ENCODE assay signal across 28 cellular contexts in the genomic region with DNA sequence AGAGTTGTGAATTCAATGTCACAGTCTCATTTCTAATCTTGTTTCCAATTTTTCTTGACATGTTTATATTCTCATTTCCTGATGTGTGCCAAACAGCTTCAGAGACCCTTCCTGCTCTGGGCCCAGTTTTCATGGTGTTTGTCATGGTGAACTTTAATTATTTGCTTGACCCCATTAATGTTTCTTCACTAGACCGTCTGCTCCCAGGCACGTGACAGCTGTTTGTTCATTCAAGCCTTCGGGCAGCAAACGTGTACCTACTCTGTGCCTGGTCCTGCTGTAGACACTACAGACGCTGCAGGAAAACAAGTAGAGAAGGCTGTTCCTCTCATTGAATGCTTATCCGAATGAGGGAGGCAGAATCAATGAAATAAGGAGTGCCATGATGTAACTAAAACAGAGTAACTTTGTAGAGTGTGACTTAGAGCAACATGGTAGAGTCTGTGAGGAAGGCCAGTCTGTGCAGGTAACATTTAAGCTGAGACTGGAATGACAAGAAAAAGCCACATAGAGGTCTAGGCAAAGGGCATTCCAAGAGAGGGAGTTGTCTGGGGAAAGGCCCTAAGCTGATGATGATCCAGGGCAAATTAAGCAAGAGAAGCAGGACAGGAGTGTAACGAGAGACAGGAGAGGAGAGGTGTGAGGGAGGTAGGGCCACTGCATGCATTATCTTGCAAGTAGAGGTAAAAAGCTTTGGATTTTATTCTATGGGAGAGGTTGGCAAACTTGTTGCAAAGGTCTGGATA.
DNase-seq lines count a peak whose midpoint lies in the region; ATAC-seq, FAIRE-seq and TF ChIP-seq lines count a peak whose summit lies in the region.
"Had no signal": no experiment of that assay in that cellular context is flagged by ENCODE, and none has a peak within 500 bp of the region (broad histone marks: within the 10 kb centered on the region; RNA-seq: fewer than 3 reads in every experiment).

No MANE protein-coding gene starts in this region.

- ATAC-seq in RWPE2 (ENCODE audit: low read depth) (peak; percentile 48; the same call in 2 of the 3 replicates), esophagus mucosa (peak; percentile 95)
- ATAC-seq: PC-3 had no signal

- no peak for DNase-seq in RWPE2 (ENCODE audit: low spot score)
- no peak for DNase-seq in neural progenitor cell (ENCODE audit: low spot score)
- no peak for DNase-seq in urothelium cell line (ENCODE audit: low spot score)
- DNase-seq in NCI-H345 (lab: John Stamatoyannopoulos, UW) = no peak
- no peak for DNase-seq in nucleus accumbens (lab: John Stamatoyannopoulos, UW)
- DNase-seq in retina = no peak
- DNase-seq: C1 segment of cervical spinal cord; Calu3; CD4-positive, alpha-beta memory T cell; DMS79 treated with DMSO at 0.1 percent for 48 hours; GF-D8; HCEC 1CT; Karpas-422; NCI-H1092 treated with DMSO at 0.1 percent for 48 hours; NCI-H1436; NCI-H187; NCI-H2081 treated with DMSO at 0.1 percent for 48 hours; NCI-H2171 treated with DMSO at 0.1 percent for 48 hours; NCI-H446; NCI-H524 treated with DMSO at 0.1 percent for 48 hours; NCI-H774; PC-3; Right ventricle myocardium superior had no signal

- no peaks in the 10 kb centered on the region for H3K9me3 Mint-ChIP-seq in neural progenitor cell

- H3K27me3 ChIP-seq in RWPE2 (ENCODE audit: insufficient read depth, poor library complexity, severe bottlenecking) (no peaks in the 10 kb centered on the region), neural progenitor cell (no peaks in the 10 kb centered on the region)
- H3K27me3 ChIP-seq: SJSA1 had no signal

- H2AFZ ChIP-seq in neural progenitor cell (replicated peaks) = no peak overlapping the region

- TF ChIP-seq CTCF in RWPE2 (IDR thresholded peaks at IDR 0.05; ENCODE audit: poor library complexity, severe bottlenecking) (no peak), neural progenitor cell (IDR thresholded peaks at IDR 0.05) (no peak)

- H3K27me3 Mint-ChIP-seq in neural progenitor cell (ENCODE audit: insufficient read depth, low read depth) = peaks cover 7% of the 10 kb centered on the region
- H3K27me3 Mint-ChIP-seq: CD4-positive, alpha-beta memory T cell had no signal

- H3K9me3 ChIP-seq in RWPE2 (ENCODE audit: severe bottlenecking) (no peaks in the 10 kb centered on the region), neural progenitor cell (ENCODE audit: low read depth) (no peaks in the 10 kb centered on the region)
- H3K9me3 ChIP-seq: SJSA1 had no signal

- H3K27ac Mint-ChIP-seq in neural progenitor cell = no peak overlapping the region
- H3K27ac Mint-ChIP-seq: CD4-positive, alpha-beta memory T cell had no signal

- no peak overlapping the region for H3K27ac ChIP-seq in RWPE2 (ENCODE audit: poor library complexity, severe bottlenecking)
- no peak overlapping the region for H3K27ac ChIP-seq in neural progenitor cell
- H3K27ac ChIP-seq: HL-60, SJSA1 had no signal

- no peaks in the 10 kb centered on the region for H4K20me1 ChIP-seq in neural progenitor cell (ENCODE audit: low read depth)

- H3K4me3 Mint-ChIP-seq in neural progenitor cell = peak overlapping the region; percentile 5
- H3K4me3 Mint-ChIP-seq: CD4-positive, alpha-beta memory T cell had no signal

- no peak overlapping the region for H3K4me2 ChIP-seq in neural progenitor cell

- no peaks in the 10 kb centered on the region for H3K79me2 ChIP-seq in neural progenitor cell (ENCODE audit: low read depth)

- H3K36me3 Mint-ChIP-seq in neural progenitor cell = peaks cover 2% of the 10 kb centered on the region
- H3K36me3 Mint-ChIP-seq: CD4-positive, alpha-beta memory T cell had no signal

- H3K36me3 ChIP-seq in RWPE2 (ENCODE audit: low read depth) = no peaks in the 10 kb centered on the region
- no peaks in the 10 kb centered on the region for H3K36me3 ChIP-seq in neural progenitor cell
- H3K36me3 ChIP-seq: SJSA1 had no signal

- FAIRE-seq in urothelium cell line (lab: Jason Lieb, UNC) = peak; percentile 20
- FAIRE-seq: GM12891, H1 had no signal

- H3K4me3 ChIP-seq in RWPE2 (ENCODE audit: severe bottlenecking) (no peak overlapping the region), neural progenitor cell (no peak overlapping the region)
- H3K4me3 ChIP-seq: SJSA1 had no signal

- no peaks in the 10 kb centered on the region for H3F3A ChIP-seq in neural progenitor cell (ENCODE audit: low read depth)

- peaks cover 8% of the 10 kb centered on the region for H3K4me1 ChIP-seq in RWPE2 (ENCODE audit: insufficient read depth, poor library complexity, severe bottlenecking)
- no peaks in the 10 kb centered on the region for H3K4me1 ChIP-seq in neural progenitor cell

- H3K4me1 Mint-ChIP-seq in neural progenitor cell = peaks cover 37% of the 10 kb centered on the region
- H3K4me1 Mint-ChIP-seq: CD4-positive, alpha-beta memory T cell had no signal

- no peak overlapping the region for H3K9ac ChIP-seq in neural progenitor cell
